Comparison of ENCODE assay signal across 8 cellular contexts in genomic region chr10:22666287-22667092, GRCh38. TPM values are rescaled to one million over a fixed set of nuclear protein-coding genes. Genes with fewer than 3 reads are reported as not detected.
A peak's percentile ranks its signal among the peaks of the same experiment; 100 is the strongest.
DNase-seq lines count a peak whose midpoint lies in the region; ATAC-seq and TF ChIP-seq lines count a peak whose summit lies in the region.

No MANE protein-coding gene starts in this region.

- H3K4me1 Mint-ChIP-seq in activated CD4-positive, alpha-beta T cell treated with anti-CD3 and anti-CD28 coated beads, Interleukin-2, amount 10 ng/mL, durations not matched to agents 7 days and 5 days, result peaks cover 83% of the 10 kb centered on the region

- intact Hi-C loops in mucosa of descending colon (cut with DNase I, micrococcal nuclease), result no loop called here

- no peaks in the 10 kb centered on the region for H3K9me3 ChIP-seq in mucosa of descending colon

- ATAC-seq in GM19328 (IDR thresholded peaks at IDR 0.05; ENCODE audit: unreplicated experiment) (peak; percentile 68), HG03280 (IDR thresholded peaks at IDR 0.05; ENCODE audit: unreplicated experiment) (peak; percentile 64), mucosa of descending colon (peak; percentile 86)

- DNase-seq in CD1c-positive myeloid dendritic cell (ENCODE audit: extremely low spot score) (peak; percentile 52), mucosa of descending colon (peak in 1 of 3 donors; percentile 45), foreskin fibroblast (no peak), HPDE6-E6E7 (ENCODE audit: extremely low spot score) (no peak), DMS114 treated with DMSO at 0.1 percent for 48 hours (lab: John Stamatoyannopoulos, UW; ENCODE audit: unreplicated experiment) (no peak)
- peak; percentile 82 for DNase-seq in activated CD4-positive, alpha-beta T cell treated with anti-CD3 and anti-CD28 coated beads, Interleukin-2, amount 10 ng/mL, durations not matched to agents 7 days and 5 days

- H3K4me3 ChIP-seq in mucosa of descending colon, result no peak overlapping the region
- H3K4me3 ChIP-seq in foreskin fibroblast (ENCODE audit: low read depth in 1 of 2, low read length in 2 of 2), result no peak overlapping the region

- CTCF ChIA-PET in activated CD4-positive, alpha-beta T cell treated with anti-CD3 and anti-CD28 coated beads, Interleukin-2, amount 10 ng/mL, durations not matched to agents 7 days and 5 days (lab: Charles Lee), result interaction anchor here (0.5 to 4.1 kb wide), 5 partner anchors 9 to 15 kb away, joined by 3 to 12 read pairs (median 7); no protein-coding TSS in a partner anchor

- H3K36me3 Mint-ChIP-seq in activated CD4-positive, alpha-beta T cell treated with anti-CD3 and anti-CD28 coated beads, Interleukin-2, amount 10 ng/mL, durations not matched to agents 7 days and 5 days (ENCODE audit: low read depth), result peaks cover 13% of the 10 kb centered on the region

- H3K4me3 Mint-ChIP-seq in activated CD4-positive, alpha-beta T cell treated with anti-CD3 and anti-CD28 coated beads, Interleukin-2, amount 10 ng/mL, durations not matched to agents 7 days and 5 days, result peak overlapping the region; percentile 73

- no peaks in the 10 kb centered on the region for H3K36me3 ChIP-seq in mucosa of descending colon (ENCODE audit: low read depth)

- POLR2A ChIA-PET in activated CD4-positive, alpha-beta T cell treated with anti-CD3 and anti-CD28 coated beads, Interleukin-2, amount 10 ng/mL, durations not matched to agents 7 days and 5 days (lab: Charles Lee), result no interaction called here

- H3K4me1 ChIP-seq in mucosa of descending colon (ENCODE audit: low read depth), result peaks cover 9% of the 10 kb centered on the region

- TF ChIP-seq CTCF in mucosa of descending colon (IDR thresholded peaks at IDR 0.05), result no peak
- TF ChIP-seq CTCF in foreskin fibroblast (IDR thresholded peaks at IDR 0.05; ENCODE audit: low read depth, low read length), result no peak

- peak overlapping the region; percentile 91 for H3K27ac Mint-ChIP-seq in activated CD4-positive, alpha-beta T cell treated with anti-CD3 and anti-CD28 coated beads, Interleukin-2, amount 10 ng/mL, durations not matched to agents 7 days and 5 days

- no peaks in the 10 kb centered on the region for H3K9me3 Mint-ChIP-seq in activated CD4-positive, alpha-beta T cell treated with anti-CD3 and anti-CD28 coated beads, Interleukin-2, amount 10 ng/mL, durations not matched to agents 7 days and 5 days

- no peaks in the 10 kb centered on the region for H3K27me3 Mint-ChIP-seq in activated CD4-positive, alpha-beta T cell treated with anti-CD3 and anti-CD28 coated beads, Interleukin-2, amount 10 ng/mL, durations not matched to agents 7 days and 5 days

RNA-seq across cellular contexts. Expression of gene PIP4K2A, which starts 47.9 kb away (rescaled TPM):
- total RNA-seq in activated CD4-positive, alpha-beta T cell treated with anti-CD3 and anti-CD28 coated beads, Interleukin-2, amount 10 ng/mL, durations not matched to agents 7 days and 5 days, result 100 to 1,000 TPM; 161 to 163 TPM
- 10 to 100 TPM; 17.2 to 29.4 (median 21.2) TPM for total RNA-seq in mucosa of descending colon

Comparison
In these comparisons a context has a peak if more than half of its experiments do, and no peak if none do; other contexts are left out.
1. DNase-seq: peak in CD1c-positive myeloid dendritic cell (single experiment) and activated CD4-positive, alpha-beta T cell treated with anti-CD3 and anti-CD28 coated beads, Interleukin-2, amount 10 ng/mL, durations not matched to agents 7 days and 5 days (single experiment); none in foreskin fibroblast (0 of 2), HPDE6-E6E7 (single experiment) and DMS114 treated with DMSO at 0.1 percent for 48 hours (single experiment).
2. RNA of gene PIP4K2A, which starts 47.9 kb away (total RNA-seq): 161 to 163 TPM in activated CD4-positive, alpha-beta T cell treated with anti-CD3 and anti-CD28 coated beads, Interleukin-2, amount 10 ng/mL, durations not matched to agents 7 days and 5 days; 17.2 to 29.4 TPM in mucosa of descending colon; every median in the first group is over 4 times any median in the second.
3. Peak in every context shown above with its lines, with median percentiles within 50 percentile points of each other: ATAC-seq.